Comparison of ENCODE assay signal across 14 cellular contexts in genomic region chr6:151370509-151371078, GRCh38. TPM values are rescaled to one million over a fixed set of nuclear protein-coding genes. Genes with fewer than 3 reads are reported as not detected.
A peak's percentile ranks its signal among the peaks of the same experiment; 100 is the strongest.
DNase-seq lines count a peak whose midpoint lies in the region; ATAC-seq, FAIRE-seq and TF ChIP-seq lines count a peak whose summit lies in the region.
"Had no signal": no experiment of that assay in that cellular context is flagged by ENCODE, and none has a peak within 500 bp of the region (broad histone marks: within the 10 kb centered on the region; RNA-seq: fewer than 3 reads in every experiment).

No MANE protein-coding gene starts in this region.

- peak; percentile 16; the same call in 1 of the 2 replicates for TF ChIP-seq CTCF in BE2C (IDR thresholded peaks at IDR 0.05; ENCODE audit: low read depth, low read length)
- peak; percentile 26 for TF ChIP-seq CTCF in astrocyte (IDR thresholded peaks at IDR 0.05; ENCODE audit: insufficient read depth, low read depth, low read length)
- no peak for TF ChIP-seq CTCF in MM.1S (IDR thresholded peaks at IDR 0.05; ENCODE audit: low read length)

- ATAC-seq in esophagus mucosa, result no peak
- no peak for ATAC-seq in HG03175 (IDR thresholded peaks at IDR 0.05; ENCODE audit: unreplicated experiment)

- H3K36me3 ChIP-seq in BE2C (peaks cover 29% of the 10 kb centered on the region), astrocyte (ENCODE audit: insufficient read depth, low read length) (peaks cover 11% of the 10 kb centered on the region), MM.1S (replicated peaks; ENCODE audit: insufficient read depth, low read length) (no peaks in the 10 kb centered on the region)

- no peak overlapping the region for H3K4me3 Mint-ChIP-seq in astrocyte (ENCODE audit: unreplicated experiment)
- H3K4me3 Mint-ChIP-seq: mesothelial cell of epicardium had no signal

- DNase-seq in BE2C (no peak), HTR-8/SVneo (ENCODE audit: insufficient read length, low spot score) (peak; percentile 12), astrocyte (ENCODE audit: low read depth) (peak; percentile 42), kidney glomerular epithelial cell (lab: John Stamatoyannopoulos, UW) (peak; percentile 16), MM.1S (no peak)
- DNase-seq in effector CD4-positive, alpha-beta T cell, result no peak
- DNase-seq: activated T-cell treated with anti-CD3 and anti-CD28 coated beads for 4 hours, heart left ventricle, NCI-H1436 treated with DMSO at 0.1 percent for 48 hours, T-helper 2 cell had no signal

- no peak for FAIRE-seq in HTR-8/SVneo (lab: Jason Lieb, UNC)
- no peak for FAIRE-seq in astrocyte (lab: Jason Lieb, UNC)
- FAIRE-seq: GM12892 had no signal

- H4K20me1 ChIP-seq in astrocyte (ENCODE audit: insufficient read depth, low read length) (no peaks in the 10 kb centered on the region), MM.1S (ENCODE audit: insufficient read depth, low read length) (no peaks in the 10 kb centered on the region)

- no peaks in the 10 kb centered on the region for H3F3A ChIP-seq in MM.1S (ENCODE audit: insufficient read depth, low read length)

- H3K9me2 ChIP-seq in MM.1S (replicated peaks; ENCODE audit: insufficient read depth, low read length), result no peaks in the 10 kb centered on the region

- peaks cover 7% of the 10 kb centered on the region for H3K4me1 ChIP-seq in BE2C
- H3K4me1 ChIP-seq in astrocyte (ENCODE audit: insufficient read depth, low read length), result peaks cover 13% of the 10 kb centered on the region
- no peaks in the 10 kb centered on the region for H3K4me1 ChIP-seq in MM.1S (ENCODE audit: low read length)

- H3K4me3 ChIP-seq in BE2C (ENCODE audit: low read depth, low read length) (no peak overlapping the region), astrocyte (ENCODE audit: insufficient read depth, low read depth, low read length) (no peak overlapping the region), MM.1S (ENCODE audit: low read length) (no peak overlapping the region)
- H3K4me3 ChIP-seq: heart left ventricle had no signal

- H3K27ac ChIP-seq in astrocyte (ENCODE audit: low read depth, low read length) (no peak overlapping the region), MM.1S (ENCODE audit: low read length) (no peak overlapping the region)
- H3K27ac ChIP-seq: heart left ventricle had no signal

- H3K27me3 ChIP-seq in BE2C (no peaks in the 10 kb centered on the region), astrocyte (ENCODE audit: insufficient read depth, low read length) (no peaks in the 10 kb centered on the region), MM.1S (replicated peaks; ENCODE audit: insufficient read depth, low read length) (no peaks in the 10 kb centered on the region)
- H3K27me3 ChIP-seq: heart left ventricle had no signal

- H3K4me1 Mint-ChIP-seq in astrocyte (ENCODE audit: low read depth, unreplicated experiment), result peaks cover 21% of the 10 kb centered on the region

- H3K9me3 ChIP-seq in BE2C (no peaks in the 10 kb centered on the region), astrocyte (ENCODE audit: insufficient read depth, low read depth, low read length) (no peaks in the 10 kb centered on the region), MM.1S (replicated peaks; ENCODE audit: insufficient read depth, low read length) (no peaks in the 10 kb centered on the region)
- H3K9me3 ChIP-seq: heart left ventricle had no signal

- no peak overlapping the region for H3K27ac Mint-ChIP-seq in astrocyte (ENCODE audit: unreplicated experiment)
- H3K27ac Mint-ChIP-seq: mesothelial cell of epicardium had no signal

- no peaks in the 10 kb centered on the region for H3K9me3 Mint-ChIP-seq in astrocyte (ENCODE audit: unreplicated experiment)
- H3K9me3 Mint-ChIP-seq: mesothelial cell of epicardium had no signal

- H2AFZ ChIP-seq in astrocyte (ENCODE audit: low read depth, low read length), result no peak overlapping the region
- H2AFZ ChIP-seq in MM.1S (ENCODE audit: low read length), result no peak overlapping the region

- H3K4me2 ChIP-seq in astrocyte (ENCODE audit: low read length) (no peak overlapping the region), MM.1S (ENCODE audit: low read depth, low read length) (no peak overlapping the region)

- H3K36me3 Mint-ChIP-seq in astrocyte (ENCODE audit: low read depth, unreplicated experiment), result peaks cover 18% of the 10 kb centered on the region

- H3K9ac ChIP-seq in astrocyte (ENCODE audit: low read length), result no peak overlapping the region
- H3K9ac ChIP-seq in MM.1S (ENCODE audit: low read length), result no peak overlapping the region

- no peaks in the 10 kb centered on the region for H3K27me3 Mint-ChIP-seq in astrocyte (ENCODE audit: low read depth, unreplicated experiment)

- H3K79me2 ChIP-seq in astrocyte (ENCODE audit: insufficient read depth, low read length), result peaks cover 27% of the 10 kb centered on the region
- H3K79me2 ChIP-seq in MM.1S (ENCODE audit: low read length), result peaks cover 25% of the 10 kb centered on the region

RNA-seq across cellular contexts. Expression of gene ZBTB2, which starts 20.8 kb away (rescaled TPM):
- 15.9 TPM for polyA plus RNA-seq in BE2C (2012; ENCODE audit: insufficient read depth, insufficient read length, low read depth)
- 19.3 and 20.8 TPM in 2 replicates for total RNA-seq in astrocyte
- 5.3 TPM for total RNA-seq in esophagus mucosa

Comparison
In these comparisons a context has a peak if more than half of its experiments do, and no peak if none do; other contexts are left out.
1. DNase-seq: peak in HTR-8/SVneo (single experiment), astrocyte (single experiment) and kidney glomerular epithelial cell (single experiment); none in BE2C (single experiment), MM.1S (single experiment) and effector CD4-positive, alpha-beta T cell (single experiment).